In the genomic region with DNA sequence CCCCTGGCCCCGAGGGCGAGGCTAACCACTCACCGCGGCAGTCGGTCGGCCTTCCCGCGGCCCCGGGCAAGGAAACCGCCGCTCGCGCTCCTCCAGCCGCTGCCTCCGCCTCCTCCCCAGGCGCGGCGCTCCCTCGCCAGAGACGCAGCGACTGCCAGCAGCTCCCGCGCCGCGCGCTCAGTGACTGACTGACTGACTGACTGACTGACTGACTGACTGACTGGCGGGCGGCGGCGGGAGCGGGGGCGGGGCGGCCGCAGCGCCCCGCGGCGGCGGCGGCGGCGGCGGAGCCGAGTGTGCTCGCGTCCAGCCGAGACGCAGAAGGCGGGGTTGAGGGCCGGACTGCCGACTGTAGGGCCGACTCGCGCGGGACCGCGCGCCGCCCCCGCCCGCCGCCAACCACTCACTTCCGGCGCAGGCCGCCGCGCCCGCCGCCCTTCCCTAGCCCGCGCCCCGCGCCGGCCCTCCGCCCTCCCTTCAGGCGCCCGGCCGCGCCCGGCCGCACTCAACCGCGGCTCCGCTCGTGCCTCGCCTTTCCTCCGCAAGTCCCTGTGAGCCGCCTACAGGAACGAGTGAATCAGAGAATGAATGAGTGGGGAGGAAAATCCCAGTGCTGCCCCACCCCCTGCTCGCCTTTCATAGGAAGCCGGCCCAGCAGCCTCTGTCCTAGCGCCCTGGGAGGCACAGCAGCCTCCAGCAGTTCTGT, we compare ENCODE assay signal across 8 cellular contexts. TPM values are rescaled to one million over a fixed set of nuclear protein-coding genes. Genes with fewer than 3 reads are reported as not detected.
DNase-seq lines count a peak whose midpoint lies in the region; ATAC-seq and TF ChIP-seq lines count a peak whose summit lies in the region.

A gene with protein sequence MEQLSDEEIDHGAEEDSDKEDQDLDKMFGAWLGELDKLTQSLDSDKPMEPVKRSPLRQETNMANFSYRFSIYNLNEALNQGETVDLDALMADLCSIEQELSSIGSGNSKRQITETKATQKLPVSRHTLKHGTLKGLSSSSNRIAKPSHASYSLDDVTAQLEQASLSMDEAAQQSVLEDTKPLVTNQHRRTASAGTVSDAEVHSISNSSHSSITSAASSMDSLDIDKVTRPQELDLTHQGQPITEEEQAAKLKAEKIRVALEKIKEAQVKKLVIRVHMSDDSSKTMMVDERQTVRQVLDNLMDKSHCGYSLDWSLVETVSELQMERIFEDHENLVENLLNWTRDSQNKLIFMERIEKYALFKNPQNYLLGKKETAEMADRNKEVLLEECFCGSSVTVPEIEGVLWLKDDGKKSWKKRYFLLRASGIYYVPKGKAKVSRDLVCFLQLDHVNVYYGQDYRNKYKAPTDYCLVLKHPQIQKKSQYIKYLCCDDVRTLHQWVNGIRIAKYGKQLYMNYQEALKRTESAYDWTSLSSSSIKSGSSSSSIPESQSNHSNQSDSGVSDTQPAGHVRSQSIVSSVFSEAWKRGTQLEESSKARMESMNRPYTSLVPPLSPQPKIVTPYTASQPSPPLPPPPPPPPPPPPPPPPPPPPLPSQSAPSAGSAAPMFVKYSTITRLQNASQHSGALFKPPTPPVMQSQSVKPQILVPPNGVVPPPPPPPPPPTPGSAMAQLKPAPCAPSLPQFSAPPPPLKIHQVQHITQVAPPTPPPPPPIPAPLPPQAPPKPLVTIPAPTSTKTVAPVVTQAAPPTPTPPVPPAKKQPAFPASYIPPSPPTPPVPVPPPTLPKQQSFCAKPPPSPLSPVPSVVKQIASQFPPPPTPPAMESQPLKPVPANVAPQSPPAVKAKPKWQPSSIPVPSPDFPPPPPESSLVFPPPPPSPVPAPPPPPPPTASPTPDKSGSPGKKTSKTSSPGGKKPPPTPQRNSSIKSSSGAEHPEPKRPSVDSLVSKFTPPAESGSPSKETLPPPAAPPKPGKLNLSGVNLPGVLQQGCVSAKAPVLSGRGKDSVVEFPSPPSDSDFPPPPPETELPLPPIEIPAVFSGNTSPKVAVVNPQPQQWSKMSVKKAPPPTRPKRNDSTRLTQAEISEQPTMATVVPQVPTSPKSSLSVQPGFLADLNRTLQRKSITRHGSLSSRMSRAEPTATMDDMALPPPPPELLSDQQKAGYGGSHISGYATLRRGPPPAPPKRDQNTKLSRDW (minus strand): TSS at position 224 of the 706 bp plus-strand sequence. CDS start 39,948 bp downstream, outside the sequence.

- H3K36me3 ChIP-seq in CD8-positive, alpha-beta memory T cell (ENCODE audit: insufficient read depth, low read length): no peaks in the 10 kb centered on the region
- H3K36me3 ChIP-seq in SK-N-MC (ENCODE audit: insufficient read depth, low read length): no peaks in the 10 kb centered on the region

- H3K27me3 Mint-ChIP-seq in CD8-positive, alpha-beta memory T cell: peaks cover 21 to 51% of the 10 kb centered on the region in 2 donors

- peak; percentile 62 for ATAC-seq in GM21576 (IDR thresholded peaks at IDR 0.05; ENCODE audit: unreplicated experiment)
- ATAC-seq in activated naive CD4-positive, alpha-beta T cell treated with anti-CD3 and anti-CD28 coated beads, Interleukin-2, amount 50 U/mL, for 72 hours: peak; percentile 79 to 82

- H3K9me3 ChIP-seq in CD8-positive, alpha-beta memory T cell (ENCODE audit: low read length): no peaks in the 10 kb centered on the region
- H3K9me3 ChIP-seq in SK-N-MC (ENCODE audit: low read depth, low read length): no peaks in the 10 kb centered on the region

- peaks cover 11% of the 10 kb centered on the region for H3K4me1 ChIP-seq in CD8-positive, alpha-beta memory T cell (ENCODE audit: insufficient read depth, low read length)

- CTCF ChIA-PET in CD8-positive, alpha-beta memory T cell (lab: Charles Lee): interaction anchor here (1.3 to 1.4 kb wide), 2 partner anchors 49 to 280 kb away, joined by 3 to 5 read pairs; no protein-coding TSS in a partner anchor

- no peak for TF ChIP-seq CTCF in subcutaneous adipose tissue (IDR thresholded peaks at IDR 0.05; ENCODE audit: low read depth)

- H3K27ac ChIP-seq in CD8-positive, alpha-beta memory T cell (ENCODE audit: low read depth, low read length): no peak within 1 kb of the TSS
- peak within 1 kb of the TSS; percentile 26; the same call in 1 of the 2 replicates for H3K27ac ChIP-seq in SK-N-MC

- no peaks in the 10 kb centered on the region for H3K36me3 Mint-ChIP-seq in CD8-positive, alpha-beta memory T cell
- H3K36me3 Mint-ChIP-seq in activated naive CD4-positive, alpha-beta T cell treated with anti-CD3 and anti-CD28 coated beads, Interleukin-2, amount 50 U/mL, for 72 hours: peaks cover 6 to 25% of the 10 kb centered on the region in 2 donors

- peak; percentile 31 to 71 (median 41) for DNase-seq in CD8-positive, alpha-beta memory T cell
- DNase-seq in M059J (ENCODE audit: low read depth): peak; percentile 79
- DNase-seq in SK-N-MC (ENCODE audit: low read depth, low spot score): no peak
- DNase-seq in activated naive CD4-positive, alpha-beta T cell treated with anti-CD3 and anti-CD28 coated beads, Interleukin-2, amount 50 U/mL, for 72 hours (ENCODE audit: low spot score in 2 of 2): peak; percentile 65 to 90
- DNase-seq in globus pallidus (ENCODE audit: low spot score): peak; percentile 60
- DNase-seq in non-pigmented ciliary epithelial cell (ENCODE audit: low read depth): peak; percentile 48

- peak within 1 kb of the TSS; percentile 81 for H3K9ac ChIP-seq in SK-N-MC (ENCODE audit: insufficient read length)

- peak within 1 kb of the TSS; percentile 81 to 94 (median 86) for H3K4me3 Mint-ChIP-seq in CD8-positive, alpha-beta memory T cell

- H3K9me3 Mint-ChIP-seq in CD8-positive, alpha-beta memory T cell: peaks cover 0 to 11% (median 6%) of the 10 kb centered on the region in 5 donors
- H3K9me3 Mint-ChIP-seq in activated naive CD4-positive, alpha-beta T cell treated with anti-CD3 and anti-CD28 coated beads, Interleukin-2, amount 50 U/mL, for 72 hours: peaks cover 13 to 14% of the 10 kb centered on the region in 2 donors

- H3K4me1 Mint-ChIP-seq in CD8-positive, alpha-beta memory T cell: peaks cover 12 to 22% (median 17%) of the 10 kb centered on the region in 3 donors

- peak within 1 kb of the TSS; percentile 63 for H3K4me3 ChIP-seq in CD8-positive, alpha-beta memory T cell (ENCODE audit: low read length)
- peak within 1 kb of the TSS; percentile 90 for H3K4me3 ChIP-seq in SK-N-MC

- H3K27ac Mint-ChIP-seq in CD8-positive, alpha-beta memory T cell: peak within 1 kb of the TSS in 7 of 8 donors; percentile 16 to 88 (median 53)
- H3K27ac Mint-ChIP-seq in activated naive CD4-positive, alpha-beta T cell treated with anti-CD3 and anti-CD28 coated beads, Interleukin-2, amount 50 U/mL, for 72 hours: peak within 1 kb of the TSS; percentile 34 to 83

- POLR2A ChIA-PET in CD8-positive, alpha-beta memory T cell (lab: Charles Lee): no interaction called here

- peaks cover 2% of the 10 kb centered on the region for H3K27me3 ChIP-seq in CD8-positive, alpha-beta memory T cell (ENCODE audit: insufficient read depth, low read length, poor library complexity, severe bottlenecking)

RNA-seq across cellular contexts. Expression of the gene that starts here (rescaled TPM):
- 1 to 10 TPM; 2.8 to 3.5 TPM for total RNA-seq in CD8-positive, alpha-beta memory T cell
- not detected for polyA plus RNA-seq in CD8-positive, alpha-beta memory T cell
- total RNA-seq in M059J (2014; rRNA removed; shearing (Covaris generic)): 9.3 and 13.8 TPM in 2 replicates
- total RNA-seq in activated naive CD4-positive, alpha-beta T cell treated with anti-CD3 and anti-CD28 coated beads, Interleukin-2, amount 50 U/mL, for 72 hours: 1 to 10 TPM; 7.7 to 9.0 TPM
- total RNA-seq in subcutaneous adipose tissue: 10 to 100 TPM; 22.5 to 83.0 (median 44.2) TPM
